In the genomic region with DNA sequence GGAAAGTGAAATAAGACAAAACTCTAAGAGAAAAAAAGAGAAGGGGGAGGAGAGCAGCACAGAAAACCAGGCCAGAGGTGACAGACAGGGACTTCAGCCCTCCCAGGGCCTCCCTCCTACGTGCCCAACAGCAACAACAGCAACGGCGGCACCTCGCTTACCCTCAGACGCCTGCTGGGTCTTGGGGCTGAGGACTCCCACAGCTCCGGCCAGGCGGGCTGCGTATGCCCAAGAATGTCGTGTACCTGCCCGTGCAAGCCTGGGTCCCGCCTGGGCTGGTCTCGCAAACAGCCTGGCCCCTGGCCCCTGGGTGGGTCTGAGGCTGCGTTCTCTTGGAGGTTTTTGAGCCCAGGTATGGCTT, we compare ENCODE assay signal across 8 cellular contexts. TPM values are rescaled to one million over a fixed set of nuclear protein-coding genes. Genes with fewer than 3 reads are reported as not detected.
DNase-seq lines count a peak whose midpoint lies in the region; ATAC-seq, FAIRE-seq and TF ChIP-seq lines count a peak whose summit lies in the region.

No MANE protein-coding gene starts in this region.

- H3K27ac Mint-ChIP-seq in activated CD8-positive, alpha-beta memory T cell treated with anti-CD3 and anti-CD28 coated beads, Interleukin-2, amount 10 ng/mL, durations not matched to agents 7 days and 5 days, result peak overlapping the region; percentile 99

- H3K27me3 ChIP-seq in ACC112 (ENCODE audit: insufficient read depth, low read length), result no peaks in the 10 kb centered on the region
- no peaks in the 10 kb centered on the region for H3K27me3 ChIP-seq in HUES6 (ENCODE audit: control insufficient read depth, insufficient read depth, low read length)
- H3K27me3 ChIP-seq in pancreas, result no peaks in the 10 kb centered on the region

- peak overlapping the region; percentile 40 for H3K9ac ChIP-seq in HUES6 (ENCODE audit: low read length)

- DNase-seq in activated CD8-positive, alpha-beta memory T cell treated with anti-CD3 and anti-CD28 coated beads, Interleukin-2, amount 10 ng/mL, durations not matched to agents 7 days and 5 days, result peak; percentile 68
- DNase-seq in pancreas (peak in 5 of 6 donors; percentile 45 to 80 (median 59)), NCI-H146 (lab: John Stamatoyannopoulos, UW) (no peak)

- peak overlapping the region; percentile 82 for H3K4me3 ChIP-seq in ACC112 (ENCODE audit: low read depth, low read length)
- H3K4me3 ChIP-seq in HUES6 (ENCODE audit: low read depth, low read length), result no peak overlapping the region
- H3K4me3 ChIP-seq in pancreas, result peak overlapping the region; percentile 44 to 67 (median 58)

- H2AFZ ChIP-seq in ACC112 (ENCODE audit: low read length, unreplicated experiment), result peak overlapping the region; percentile 55

- no peak for TF ChIP-seq CTCF in pancreas (IDR thresholded peaks at IDR 0.05)

- H3K4me1 ChIP-seq in ACC112 (ENCODE audit: control insufficient read depth, insufficient read depth, low read length, unreplicated experiment), result peaks cover 27% of the 10 kb centered on the region
- H3K4me1 ChIP-seq in HUES6 (ENCODE audit: control insufficient read depth, insufficient read depth, low read length), result peaks cover 17% of the 10 kb centered on the region
- peaks cover 13 to 27% (median 20%) of the 10 kb centered on the region in 3 donors for H3K4me1 ChIP-seq in pancreas

- H3K79me2 ChIP-seq in ACC112 (ENCODE audit: control insufficient read depth, insufficient read depth, low read length, unreplicated experiment), result peaks cover 67% of the 10 kb centered on the region

- CTCF ChIA-PET in activated CD8-positive, alpha-beta memory T cell treated with anti-CD3 and anti-CD28 coated beads, Interleukin-2, amount 10 ng/mL, durations not matched to agents 7 days and 5 days (lab: Charles Lee), result interaction anchor here (1.0 to 8.8 kb wide), 7 partner anchors 22 to 457 kb away, joined by 3 to 121 read pairs (median 6); a partner anchor contains a TSS

- H3K36me3 Mint-ChIP-seq in activated CD8-positive, alpha-beta memory T cell treated with anti-CD3 and anti-CD28 coated beads, Interleukin-2, amount 10 ng/mL, durations not matched to agents 7 days and 5 days, result peaks cover 8% of the 10 kb centered on the region

- H3K27ac ChIP-seq in ACC112 (ENCODE audit: low read depth, low read length) (peak overlapping the region; percentile 70), HUES6 (ENCODE audit: low read depth, low read length) (no peak overlapping the region), pancreas (peak overlapping the region; percentile 65 to 94 (median 75))

- no peaks in the 10 kb centered on the region for H3K9me3 Mint-ChIP-seq in activated CD8-positive, alpha-beta memory T cell treated with anti-CD3 and anti-CD28 coated beads, Interleukin-2, amount 10 ng/mL, durations not matched to agents 7 days and 5 days (ENCODE audit: low read depth)

- FAIRE-seq in pancreas (lab: Jason Lieb, UNC), result no peak

- peaks cover 61% of the 10 kb centered on the region for H3K4me1 Mint-ChIP-seq in activated CD8-positive, alpha-beta memory T cell treated with anti-CD3 and anti-CD28 coated beads, Interleukin-2, amount 10 ng/mL, durations not matched to agents 7 days and 5 days

- H3K27me3 Mint-ChIP-seq in activated CD8-positive, alpha-beta memory T cell treated with anti-CD3 and anti-CD28 coated beads, Interleukin-2, amount 10 ng/mL, durations not matched to agents 7 days and 5 days, result no peaks in the 10 kb centered on the region

- no peaks in the 10 kb centered on the region; the same call in 1 of the 2 replicates for H3K36me3 ChIP-seq in ACC112 (ENCODE audit: insufficient read depth, low read length)
- H3K36me3 ChIP-seq in HUES6 (ENCODE audit: control insufficient read depth, insufficient read depth, low read length), result peaks cover 42% of the 10 kb centered on the region
- no peaks in the 10 kb centered on the region for H3K36me3 ChIP-seq in pancreas

- intact Hi-C loops in pancreas (cut with DNase I), result loop anchor here in 1 of 3 donors (10.0 kb wide), 1 partner anchor 63 kb away; no protein-coding TSS in a partner anchor

- WGBS in pancreas, 2 donors, result 0% methylated on average over 13 of the region's 13 CpGs

- H3K4me3 Mint-ChIP-seq in activated CD8-positive, alpha-beta memory T cell treated with anti-CD3 and anti-CD28 coated beads, Interleukin-2, amount 10 ng/mL, durations not matched to agents 7 days and 5 days, result peak overlapping the region; percentile 99

- H3K9me3 ChIP-seq in HUES6 (ENCODE audit: control insufficient read depth, insufficient read depth, low read depth, low read length) (no peaks in the 10 kb centered on the region), pancreas (no peaks in the 10 kb centered on the region)

- ATAC-seq in activated CD8-positive, alpha-beta memory T cell treated with anti-CD3 and anti-CD28 coated beads, Interleukin-2, amount 10 ng/mL, durations not matched to agents 7 days and 5 days, result peak; percentile 34
- ATAC-seq in esophagus mucosa (peak; percentile 54), pancreas (peak; percentile 22 to 38 (median 32)), HG02884 (IDR thresholded peaks at IDR 0.05; ENCODE audit: unreplicated experiment) (no peak), GM18907 (IDR thresholded peaks at IDR 0.05; ENCODE audit: unreplicated experiment) (no peak)

RNA-seq across cellular contexts. Expression of a gene that starts 30.5 kb away (rescaled TPM):
- 100 to 1,000 TPM in 1 of 2 experiments, 10 to 100 TPM in 1; 96.5 to 104 TPM for total RNA-seq in activated CD8-positive, alpha-beta memory T cell treated with anti-CD3 and anti-CD28 coated beads, Interleukin-2, amount 10 ng/mL, durations not matched to agents 7 days and 5 days
- total RNA-seq in esophagus mucosa, result 31.0 TPM
- total RNA-seq in pancreas, result 10 to 100 TPM; 21.5 to 72.0 (median 34.4) TPM
- polyA plus RNA-seq in pancreas, result 10 to 100 TPM; 69.1 to 73.5 TPM

RNA-seq across cellular contexts. Expression of a gene that starts 47.4 kb away (rescaled TPM):
- under 1 TPM; 0.67 to 0.75 TPM for total RNA-seq in activated CD8-positive, alpha-beta memory T cell treated with anti-CD3 and anti-CD28 coated beads, Interleukin-2, amount 10 ng/mL, durations not matched to agents 7 days and 5 days
- total RNA-seq in esophagus mucosa (6.0 TPM), pancreas (1 to 10 TPM; 2.1 to 4.9 (median 3.9) TPM)
- polyA plus RNA-seq in pancreas, result 10 to 100 TPM; 12.8 to 16.3 TPM

Comparison
In these comparisons a context has a peak if more than half of its experiments do, and no peak if none do; other contexts are left out.
1. ATAC-seq: peak in activated CD8-positive, alpha-beta memory T cell treated with anti-CD3 and anti-CD28 coated beads, Interleukin-2, amount 10 ng/mL, durations not matched to agents 7 days and 5 days (single experiment), esophagus mucosa (single experiment) and pancreas (4 of 4); none in HG02884 (single experiment) and GM18907 (single experiment).